ENCODE assay signal across 23 cellular contexts in the genomic region with DNA sequence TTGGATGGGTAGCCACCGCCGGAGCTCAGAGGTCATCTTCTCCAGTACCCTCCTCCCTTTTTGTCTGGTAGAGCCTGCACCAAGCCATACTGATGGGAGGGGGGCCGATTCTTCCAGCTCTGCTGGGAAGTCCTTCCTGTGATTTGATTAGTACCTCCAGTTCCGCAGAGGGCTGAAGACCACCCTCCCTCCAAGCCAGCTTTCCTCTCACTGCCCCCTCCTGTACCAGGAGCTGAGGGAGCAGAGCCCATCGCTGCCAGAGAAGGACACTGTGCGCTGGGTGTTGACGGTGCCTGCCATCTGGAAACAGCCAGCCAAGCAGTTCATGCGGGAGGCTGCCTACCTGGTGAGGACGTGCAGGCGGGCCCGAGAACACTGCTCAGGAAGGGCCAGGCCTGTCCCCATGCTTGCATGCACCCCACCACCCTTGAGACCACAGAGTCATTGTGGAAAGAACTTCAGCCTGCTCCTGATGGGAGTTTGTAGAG. TPM values are rescaled to one million over a fixed set of nuclear protein-coding genes. Genes with fewer than 3 reads are reported as not detected.
DNase-seq lines count a peak whose midpoint lies in the region; ATAC-seq, FAIRE-seq and TF ChIP-seq lines count a peak whose summit lies in the region.
"Had no signal": no experiment of that assay in that cellular context is flagged by ENCODE, and none has a peak within 500 bp of the region (broad histone marks: within the 10 kb centered on the region; RNA-seq: fewer than 3 reads in every experiment).

No MANE protein-coding gene starts in this region.

- H3K36me3 ChIP-seq in BLaER1 (peaks cover 5% of the 10 kb centered on the region; the same call in 1 of the 2 replicates), BE2C (no peaks in the 10 kb centered on the region)
- H3K36me3 ChIP-seq: breast epithelium had no signal

- intact Hi-C loops in dendritic cell treated with granulocyte-macrophage colony-stimulating factor and Interleukin-4, amounts not matched to agents 40 ng/mL and 50 ng/mL, for 4 days (cut with micrococcal nuclease): no loop called here

- H3K9me3 Mint-ChIP-seq in dendritic cell treated with granulocyte-macrophage colony-stimulating factor and Interleukin-4, amounts not matched to agents 40 ng/mL and 50 ng/mL, for 4 days: no peaks in the 10 kb centered on the region
- no peaks in the 10 kb centered on the region for H3K9me3 Mint-ChIP-seq in memory B cell
- H3K9me3 Mint-ChIP-seq: activated CD4-positive, alpha-beta T cell treated with anti-CD3 and anti-CD28 coated beads, Interleukin-2, amount 10 ng/mL, durations not matched to agents 24 days and 14 days; activated naive CD4-positive, alpha-beta T cell treated with anti-CD3 and anti-CD28 coated beads for 36 hours; activated T-cell treated with anti-CD3 and anti-CD28 coated beads, Interleukin-2, amount 50 U/mL, for 72 hours; HFFc6; T-helper 2 cell treated with Interferon-gamma antibody and Interleukin-4, amounts not matched to agents 5 μg/mL and 100 μg/mL, for 36 hours had no signal

- FAIRE-seq in HTR-8/SVneo (lab: Jason Lieb, UNC): peak; percentile 36
- FAIRE-seq: colon, frontal cortex had no signal

- no peak for ATAC-seq in memory B cell (ENCODE audit: low read depth)

- no peak overlapping the region for H3K4me3 ChIP-seq in BLaER1
- H3K4me3 ChIP-seq in BE2C (ENCODE audit: low read depth, low read length): no peak overlapping the region
- H3K4me3 ChIP-seq: hepatocyte had no signal

- H3K27me3 Mint-ChIP-seq in dendritic cell treated with granulocyte-macrophage colony-stimulating factor and Interleukin-4, amounts not matched to agents 40 ng/mL and 50 ng/mL, for 4 days: peaks cover 54% of the 10 kb centered on the region
- H3K27me3 Mint-ChIP-seq in memory B cell: peaks cover 17% of the 10 kb centered on the region

- 0 out of 2 replicates have a peak, but pooled peaks cover 2% of the 10 kb centered on the region for H3K27me3 ChIP-seq in BLaER1
- no peaks in the 10 kb centered on the region for H3K27me3 ChIP-seq in BE2C

- H3K4me1 Mint-ChIP-seq in dendritic cell treated with granulocyte-macrophage colony-stimulating factor and Interleukin-4, amounts not matched to agents 40 ng/mL and 50 ng/mL, for 4 days (ENCODE audit: low read depth): peaks cover 16% of the 10 kb centered on the region
- H3K4me1 Mint-ChIP-seq in memory B cell: peaks cover 9% of the 10 kb centered on the region

- no peak overlapping the region for H3K9ac ChIP-seq in BLaER1
- H3K9ac ChIP-seq: KMS-11 had no signal

- H3K4me3 Mint-ChIP-seq in dendritic cell treated with granulocyte-macrophage colony-stimulating factor and Interleukin-4, amounts not matched to agents 40 ng/mL and 50 ng/mL, for 4 days: peak overlapping the region; percentile 58
- H3K4me3 Mint-ChIP-seq in memory B cell: peak overlapping the region; percentile 5
- H3K4me3 Mint-ChIP-seq: HFFc6 had no signal

- no peak for DNase-seq in HTR-8/SVneo (ENCODE audit: insufficient read length, low spot score)
- no peak for DNase-seq in memory B cell (ENCODE audit: low spot score in 2 of 2)
- no peak for DNase-seq in cerebellar nuclear complex (lab: John Stamatoyannopoulos, UW)
- no peak for DNase-seq in NCI-H526 treated with DMSO at 0.1 percent for 48 hours (lab: John Stamatoyannopoulos, UW)
- no peak for DNase-seq in BE2C
- no peak for DNase-seq in NCI-H446 treated with DMSO at 0.1 percent for 48 hours (lab: John Stamatoyannopoulos, UW)
- DNase-seq: amniotic stem cell, esophagus squamous epithelium, HFFc6, kidney glomerular epithelial cell had no signal

- H3K9me3 ChIP-seq in BLaER1 (no peaks in the 10 kb centered on the region), BE2C (no peaks in the 10 kb centered on the region)
- H3K9me3 ChIP-seq: breast epithelium, esophagus squamous epithelium had no signal

- peaks cover 3% of the 10 kb centered on the region for H3K36me3 Mint-ChIP-seq in dendritic cell treated with granulocyte-macrophage colony-stimulating factor and Interleukin-4, amounts not matched to agents 40 ng/mL and 50 ng/mL, for 4 days (ENCODE audit: low read depth)
- H3K36me3 Mint-ChIP-seq in memory B cell: no peaks in the 10 kb centered on the region
- H3K36me3 Mint-ChIP-seq: CD4-positive, CD25-positive, alpha-beta regulatory T cell had no signal

- H3K4me1 ChIP-seq in BLaER1 (peaks cover 8% of the 10 kb centered on the region; the same call in 1 of the 2 replicates), BE2C (no peaks in the 10 kb centered on the region; the same call in 1 of the 2 replicates)
- H3K4me1 ChIP-seq: breast epithelium had no signal

- H3K4me2 ChIP-seq in BLaER1: peak overlapping the region; percentile 28
- H3K4me2 ChIP-seq: KMS-11 had no signal

- TF ChIP-seq CTCF in BE2C (IDR thresholded peaks at IDR 0.05; ENCODE audit: low read depth, low read length): no peak

- H3K27ac Mint-ChIP-seq in dendritic cell treated with granulocyte-macrophage colony-stimulating factor and Interleukin-4, amounts not matched to agents 40 ng/mL and 50 ng/mL, for 4 days: no peak overlapping the region
- no peak overlapping the region for H3K27ac Mint-ChIP-seq in memory B cell
- H3K27ac Mint-ChIP-seq: activated CD4-positive, alpha-beta T cell treated with anti-CD3 and anti-CD28 coated beads, Interleukin-2, amount 10 ng/mL, durations not matched to agents 24 days and 14 days; activated naive CD4-positive, alpha-beta T cell treated with anti-CD3 and anti-CD28 coated beads for 36 hours; activated T-cell treated with anti-CD3 and anti-CD28 coated beads, Interleukin-2, amount 50 U/mL, for 72 hours; HFFc6; T-helper 2 cell treated with Interferon-gamma antibody and Interleukin-4, amounts not matched to agents 5 μg/mL and 100 μg/mL, for 36 hours had no signal

- H4K20me1 ChIP-seq in BLaER1: no peaks in the 10 kb centered on the region

- no peak overlapping the region for H3K27ac ChIP-seq in BLaER1
- H3K27ac ChIP-seq: esophagus squamous epithelium, hepatocyte, KMS-11 had no signal

RNA-seq across cellular contexts. Expression of gene HSPA12B, which starts 13.2 kb away (rescaled TPM):
- 1.6 TPM for polyA plus RNA-seq in BE2C (2012; ENCODE audit: insufficient read depth, insufficient read length, low read depth)

RNA-seq across cellular contexts. Expression of gene ADISSP, which starts 21.8 kb away (rescaled TPM):
- 151 TPM for polyA plus RNA-seq in BE2C (2012; ENCODE audit: insufficient read depth, insufficient read length, low read depth)

RNA-seq across cellular contexts. Expression of gene SIGLEC1, which starts 33.3 kb away (rescaled TPM):
- not detected for polyA plus RNA-seq in BE2C (2012; ENCODE audit: insufficient read depth, insufficient read length, low read depth)
- polyA plus RNA-seq: AG04450; CD4-positive, CD25-positive, alpha-beta regulatory T cell had no signal

RNA-seq across cellular contexts. Expression of gene SPEF1, which starts 35.5 kb away (rescaled TPM):
- polyA plus RNA-seq in BE2C (2012; ENCODE audit: insufficient read depth, insufficient read length, low read depth): 0.65 TPM
- polyA plus RNA-seq: CD4-positive, CD25-positive, alpha-beta regulatory T cell; hepatocyte had no signal

RNA-seq across cellular contexts. Expression of gene CENPB, which starts 40.8 kb away (rescaled TPM):
- polyA plus RNA-seq in BE2C (2012; ENCODE audit: insufficient read depth, insufficient read length, low read depth): 181 TPM
